13 cellular contexts compared by ENCODE assay signal in genomic region chr1:99084562-99084961, GRCh38.
A peak's percentile ranks its signal among the peaks of the same experiment; 100 is the strongest.
DNase-seq lines count a peak whose midpoint lies in the region; ATAC-seq lines count a peak whose summit lies in the region.
"Had no signal": no experiment of that assay in that cellular context is flagged by ENCODE, and none has a peak within 500 bp of the region (broad histone marks: within the 10 kb centered on the region; RNA-seq: fewer than 3 reads in every experiment).

No MANE protein-coding gene starts in this region.

- DNase-seq in activated naive CD4-positive, alpha-beta T cell (lab: John Stamatoyannopoulos, UW): no peak
- DNase-seq in head of caudate nucleus: no peak
- DNase-seq in stimulated activated CD4-positive, alpha-beta T cell treated with anti-CD3 and anti-CD28 coated beads, Interleukin-1b, Interleukin-23, amount 100 ng/mL, for 48 hours: no peak
- DNase-seq in AG08396 (ENCODE audit: low spot score): no peak
- DNase-seq: activated naive CD8-positive, alpha-beta T cell treated with anti-CD3 and anti-CD28 coated beads, Interleukin-2, amount 10 ng/mL, durations not matched to agents 7 days and 5 days; DMS53; NCI-H1048; SK-N-SH; WERI-Rb-1 had no signal

- intact Hi-C loops in head of caudate nucleus (cut with DNase I): no loop called here

- ATAC-seq in GM18867 (IDR thresholded peaks at IDR 0.05; ENCODE audit: unreplicated experiment) (peak; percentile 93), GM21515 (IDR thresholded peaks at IDR 0.05; ENCODE audit: unreplicated experiment) (peak; percentile 56), HG02981 (IDR thresholded peaks at IDR 0.05; ENCODE audit: unreplicated experiment) (peak; percentile 88), HG03565 (IDR thresholded peaks at IDR 0.05; ENCODE audit: unreplicated experiment) (peak; percentile 67)
